Comparison of ENCODE assay signal across 9 cellular contexts in the genomic region with DNA sequence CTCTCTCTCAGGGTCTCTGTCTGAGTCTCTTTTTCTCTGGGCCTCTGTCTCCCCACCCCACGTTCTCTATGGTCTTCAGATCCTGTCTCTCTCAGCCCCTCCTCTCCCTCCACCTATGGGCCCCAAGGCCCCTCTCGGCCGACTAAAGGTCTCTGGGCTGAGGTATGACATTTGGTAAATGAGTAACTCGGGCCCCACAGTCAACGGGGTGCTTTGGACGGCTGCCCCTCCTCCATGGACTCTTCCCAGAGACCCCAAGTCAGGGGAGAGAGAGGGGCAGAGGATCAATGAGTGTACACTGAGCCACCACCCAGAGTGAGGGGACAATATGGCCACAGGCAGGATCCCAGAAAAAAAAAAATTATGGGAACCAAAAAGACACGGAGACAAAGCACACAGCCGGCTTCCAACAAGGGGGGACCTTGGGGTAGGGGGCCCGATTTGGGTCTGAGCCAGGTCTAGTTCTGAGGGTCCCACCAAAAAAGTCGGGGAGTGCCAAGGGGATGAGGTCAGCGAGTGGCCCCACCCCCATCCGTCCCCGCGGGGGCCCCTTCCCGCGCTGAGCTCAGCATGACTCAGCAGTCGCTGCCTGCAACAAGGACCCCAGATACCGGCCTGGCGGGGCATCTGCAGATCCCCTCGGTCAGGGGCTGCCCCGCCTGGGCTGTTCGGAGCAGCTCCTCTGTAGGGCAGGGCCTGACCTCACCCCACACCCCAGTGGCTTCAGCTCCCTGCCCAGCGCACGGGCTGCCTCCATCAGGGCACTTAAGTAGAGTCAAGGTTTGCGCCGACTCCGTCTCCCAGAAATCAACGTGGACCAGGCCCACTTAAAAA. TPM values are rescaled to one million over a fixed set of nuclear protein-coding genes. Genes with fewer than 3 reads are reported as not detected.
DNase-seq lines count a peak whose midpoint lies in the region; ATAC-seq and TF ChIP-seq lines count a peak whose summit lies in the region.
"Had no signal": no experiment of that assay in that cellular context is flagged by ENCODE, and none has a peak within 500 bp of the region (broad histone marks: within the 10 kb centered on the region; RNA-seq: fewer than 3 reads in every experiment).

No MANE protein-coding gene starts in this region.

- peaks cover 29% of the 10 kb centered on the region for H3K36me3 Mint-ChIP-seq in nephron (ENCODE audit: low read depth)

- ATAC-seq in HG03159 (IDR thresholded peaks at IDR 0.05; ENCODE audit: unreplicated experiment): no peak

- no peak overlapping the region for H2AFZ ChIP-seq in PC-9

- H3K4me1 ChIP-seq in PC-9 (replicated peaks; ENCODE audit: insufficient read depth): peaks cover 39% of the 10 kb centered on the region
- H3K4me1 ChIP-seq in stomach smooth muscle (ENCODE audit: control insufficient read depth, insufficient read depth, low read length): peaks cover 35% of the 10 kb centered on the region

- H3K9me3 ChIP-seq in AG04450 (ENCODE audit: control insufficient read depth, insufficient read depth, low read length) (peaks cover 3% of the 10 kb centered on the region; the same call in 1 of the 2 replicates), PC-9 (ENCODE audit: insufficient read depth, low read depth) (no peaks in the 10 kb centered on the region), stomach smooth muscle (ENCODE audit: control insufficient read depth in 2 of 2, low read length in 2 of 2) (no peaks in the 10 kb centered on the region)
- H3K9me3 ChIP-seq: HAP-1 had no signal

- 0 out of 2 replicates have a peak overlapping the region, but pooled peaks have one; percentile 20 for H3K4me3 ChIP-seq in AG04450 (ENCODE audit: low read depth, low read length)
- peak overlapping the region; percentile 84 for H3K4me3 ChIP-seq in PC-9
- H3K4me3 ChIP-seq in stomach smooth muscle (ENCODE audit: low read length in 2 of 2): peak overlapping the region; percentile 52 to 67

- peak overlapping the region; percentile 96 for H3K4me2 ChIP-seq in PC-9

- no peaks in the 10 kb centered on the region for H3K9me2 ChIP-seq in PC-9 (ENCODE audit: insufficient read depth)

- DNase-seq in AG04450 (ENCODE audit: low read depth, low spot score): no peak
- DNase-seq in GM20000 (ENCODE audit: low spot score): peak; percentile 87
- peak; percentile 69 to 87 for DNase-seq in PC-9
- DNase-seq in activated T-helper 9 cell treated with anti-CD3 and anti-CD28 coated beads, Interleukin-2, amount 50 U/mL, for 16 hours (ENCODE audit: low read depth): peak; percentile 55
- DNase-seq in fibroblast of the conjunctiva (ENCODE audit: low read depth): peak; percentile 57

- H3K36me3 ChIP-seq in PC-9 (ENCODE audit: low read depth): peaks cover 18% of the 10 kb centered on the region
- peaks cover 11% of the 10 kb centered on the region in 2 donors for H3K36me3 ChIP-seq in stomach smooth muscle (ENCODE audit: control insufficient read depth in 2 of 2, insufficient read depth in 2 of 2, low read length in 2 of 2)

- TF ChIP-seq CTCF in AG04450 (IDR thresholded peaks at IDR 0.05; ENCODE audit: low read depth, low read length): no peak
- no peak for TF ChIP-seq CTCF in GM20000 (IDR thresholded peaks at IDR 0.05; ENCODE audit: extremely low read depth, missing control alignments)
- no peak for TF ChIP-seq CTCF in PC-9 (conservative IDR thresholded peaks at IDR 0.05)
- no peak for TF ChIP-seq CTCF in nephron (IDR thresholded peaks at IDR 0.05; ENCODE audit: unreplicated experiment in 3 of 3)

- BruUV-seq in PC-9 (replicated peaks; lab: Mats Ljungman, UMichigan): no TSS peak

- H3K27me3 ChIP-seq in AG04450 (ENCODE audit: control insufficient read depth, insufficient read depth, low read length) (no peaks in the 10 kb centered on the region), PC-9 (ENCODE audit: insufficient read depth, low read depth) (no peaks in the 10 kb centered on the region), stomach smooth muscle (ENCODE audit: control insufficient read depth in 1 of 2, insufficient read depth in 2 of 2, low read length in 2 of 2) (no peaks in the 10 kb centered on the region)

- intact Hi-C loops in PC-9 (cut with micrococcal nuclease; ENCODE audit: unreplicated experiment): loop anchor here (2.0 to 10.0 kb wide), 3 partner anchors 29 to 479 kb away; a partner anchor contains a TSS

- POLR2A ChIA-PET in AG04450 (lab: Yijun Ruan, JAX): interaction anchor here (0.6 to 5.6 kb wide), 13 partner anchors 9 to 239 kb away, joined by 3 to 83 read pairs (median 4); a partner anchor contains a TSS
- POLR2A ChIA-PET in PC-9 (lab: Charles Lee; ENCODE audit: unreplicated experiment): interaction anchor here (0.5 to 0.7 kb wide), 9 partner anchors 30 to 479 kb away, joined by 3 to 9 read pairs (median 4); a partner anchor contains a TSS

- peak overlapping the region; percentile 99 to 100 (median 99) for H3K4me3 Mint-ChIP-seq in nephron

- H3K4me1 Mint-ChIP-seq in nephron: peaks cover 27% of the 10 kb centered on the region

- peak overlapping the region; percentile 96 to 100 (median 99) for H3K27ac Mint-ChIP-seq in nephron

- CTCF ChIA-PET in AG04450 (lab: Charles Lee): interaction anchor here (0.8 to 0.9 kb wide), 2 partner anchors 9 to 30 kb away, joined by 4 read pairs; a partner anchor contains a TSS
- CTCF ChIA-PET in PC-9 (lab: Charles Lee): interaction anchor here (0.6 to 0.7 kb wide), 2 partner anchors 45 to 124 kb away, joined by 3 read pairs; no protein-coding TSS in a partner anchor

- H3K27me3 Mint-ChIP-seq in nephron (ENCODE audit: low read depth): no peaks in the 10 kb centered on the region

- H3K27ac ChIP-seq in AG04450 (ENCODE audit: low read depth, low read length) (peak overlapping the region; percentile 98), PC-9 (peak overlapping the region; percentile 95), stomach smooth muscle (ENCODE audit: low read length) (peak overlapping the region; percentile 86)

- peaks cover 33% of the 10 kb centered on the region for H3K79me2 ChIP-seq in PC-9 (ENCODE audit: low read depth)

- H4K20me1 ChIP-seq in PC-9 (ENCODE audit: insufficient read depth): peaks cover 22% of the 10 kb centered on the region

- H3K9me3 Mint-ChIP-seq in nephron: no peaks in the 10 kb centered on the region

- H3K9ac ChIP-seq in stomach smooth muscle (ENCODE audit: low read length in 2 of 2): peak overlapping the region; percentile 66 to 72

- peaks cover 78% of the 10 kb centered on the region for H3F3A ChIP-seq in PC-9 (ENCODE audit: insufficient read depth, low read depth)

RNA-seq across cellular contexts. Expression of a gene that starts 1.5 kb away (rescaled TPM):
- polyA plus RNA-seq in AG04450 (2011; rRNA removed): 3,644 and 5,326 TPM in 2 replicates
- polyA minus RNA-seq in AG04450 (2011; rRNA and poly(A)+ RNA removed): 1,419 and 2,011 TPM in 2 replicates
- 3,402 and 3,822 TPM in 2 replicates for total RNA-seq in PC-9 (2021)

RNA-seq across cellular contexts. Expression of a gene that starts 8.9 kb away (rescaled TPM):
- 110 and 147 TPM in 2 replicates for polyA plus RNA-seq in AG04450 (2011; rRNA removed)
- polyA minus RNA-seq in AG04450 (2011; rRNA and poly(A)+ RNA removed): 87.3 and 124 TPM in 2 replicates
- total RNA-seq in PC-9 (2021): 140 and 198 TPM in 2 replicates

RNA-seq across cellular contexts. Expression of a gene that starts 29.5 kb away (rescaled TPM):
- polyA plus RNA-seq in AG04450 (2011; rRNA removed): 19.5 and 24.1 TPM in 2 replicates
- 33.6 and 40.9 TPM in 2 replicates for polyA minus RNA-seq in AG04450 (2011; rRNA and poly(A)+ RNA removed)
- total RNA-seq in PC-9 (2021): 47.5 and 54.2 TPM in 2 replicates

RNA-seq across cellular contexts. Expression of a gene that starts 30.1 kb away (rescaled TPM):
- polyA plus RNA-seq in AG04450 (2011; rRNA removed): 0.48 and 0.61 TPM in 2 replicates
- 0.55 TPM in 1 of 2 replicates, not detected in the other for polyA minus RNA-seq in AG04450 (2011; rRNA and poly(A)+ RNA removed)
- total RNA-seq in PC-9 (2021): 2.0 and 2.4 TPM in 2 replicates

RNA-seq across cellular contexts. Expression of a gene that starts 30.1 kb away (rescaled TPM):
- 107 and 131 TPM in 2 replicates for polyA plus RNA-seq in AG04450 (2011; rRNA removed)
- polyA minus RNA-seq in AG04450 (2011; rRNA and poly(A)+ RNA removed): 128 and 170 TPM in 2 replicates
- 175 and 179 TPM in 2 replicates for total RNA-seq in PC-9 (2021)

Comparison
In these comparisons a context has a peak if more than half of its experiments do, and no peak if none do; other contexts are left out.
1. H3K4me3 ChIP-seq: peak in every context shown above with its lines; median percentile 84 in PC-9; 60 in stomach smooth muscle; 20 in AG04450.